In genomic region chr12:49282302-49282701, GRCh38 we compare ENCODE assay signal across 21 cellular contexts. TPM values are rescaled to one million over a fixed set of nuclear protein-coding genes. Genes with fewer than 3 reads are reported as not detected.
DNase-seq lines count a peak whose midpoint lies in the region; ATAC-seq, FAIRE-seq and TF ChIP-seq lines count a peak whose summit lies in the region.
"Had no signal": no experiment of that assay in that cellular context is flagged by ENCODE, and none has a peak within 500 bp of the region (broad histone marks: within the 10 kb centered on the region; RNA-seq: fewer than 3 reads in every experiment).

No MANE protein-coding gene starts in this region.

- H3K9me3 ChIP-seq in HEK293 (ENCODE audit: control insufficient read depth, insufficient read depth, low read depth, low read length) = no peaks in the 10 kb centered on the region
- no peaks in the 10 kb centered on the region for H3K9me3 ChIP-seq in kidney (ENCODE audit: control insufficient read depth in 1 of 2, low read length in 2 of 2)

- no peak for FAIRE-seq in kidney (lab: Jason Lieb, UNC)
- FAIRE-seq: A204.1 had no signal

- H3K27ac ChIP-seq in HEK293 (ENCODE audit: extremely low read depth, low read depth, low read length) = no peak overlapping the region
- peak overlapping the region; percentile 11; the same call in 1 of the 2 replicates for H3K27ac ChIP-seq in RWPE1
- H3K27ac ChIP-seq in kidney (ENCODE audit: low read depth in 2 of 2, low read length in 2 of 2) = no peak overlapping the region
- H3K27ac ChIP-seq: C4-2B had no signal

- H3K9me3 Mint-ChIP-seq in glutamatergic neuron (ENCODE audit: unreplicated experiment) (peaks cover 12% of the 10 kb centered on the region), neural crest cell (no peaks in the 10 kb centered on the region)
- H3K9me3 Mint-ChIP-seq: CD8-positive, alpha-beta memory T cell; IgD-negative memory B cell had no signal

- H3K36me3 ChIP-seq in HEK293 (ENCODE audit: control insufficient read depth in 2 of 2, insufficient read depth in 1 of 2, low read length in 2 of 2) (peaks cover 0 to 3% of the 10 kb centered on the region in 2 experiments; a peak in 1 of 3 replicates), kidney (ENCODE audit: control insufficient read depth in 1 of 2, insufficient read depth in 2 of 2, low read length in 2 of 2) (no peaks in the 10 kb centered on the region)

- TF ChIP-seq CTCF in HEK293 (tag by site-specific recombination; IDR thresholded peaks at IDR 0.05) (no peak), RWPE1 (conservative IDR thresholded peaks at IDR 0.05; ENCODE audit: low read depth) (no peak), glutamatergic neuron (IDR thresholded peaks at IDR 0.05; ENCODE audit: partially characterized antibody, unreplicated experiment) (no peak), neural crest cell (conservative IDR thresholded peaks at IDR 0.05) (no peak), kidney (IDR thresholded peaks at IDR 0.05; ENCODE audit: borderline replicate concordance, extremely low read depth, insufficient read depth) (no peak)

- no peak for ATAC-seq in GM21717 (IDR thresholded peaks at IDR 0.05; ENCODE audit: unreplicated experiment)
- ATAC-seq in GM21619 (IDR thresholded peaks at IDR 0.05; ENCODE audit: unreplicated experiment) = no peak

- peaks cover 30% of the 10 kb centered on the region for H3K4me1 Mint-ChIP-seq in glutamatergic neuron (ENCODE audit: low read depth, unreplicated experiment)
- H3K4me1 Mint-ChIP-seq in neural crest cell = peaks cover 23% of the 10 kb centered on the region
- H3K4me1 Mint-ChIP-seq: CD8-positive, alpha-beta memory T cell; IgD-negative memory B cell had no signal

- no peaks in the 10 kb centered on the region for H3K36me3 Mint-ChIP-seq in glutamatergic neuron (ENCODE audit: unreplicated experiment)
- H3K36me3 Mint-ChIP-seq in neural crest cell (ENCODE audit: low read depth) = no peaks in the 10 kb centered on the region
- H3K36me3 Mint-ChIP-seq: CD8-positive, alpha-beta memory T cell; IgD-negative memory B cell had no signal

- H3K4me1 ChIP-seq in HEK293 (ENCODE audit: control insufficient read depth, insufficient read depth, low read length) (peaks cover 4% of the 10 kb centered on the region; the same call in 1 of the 2 replicates), kidney (ENCODE audit: control insufficient read depth in 1 of 2, insufficient read depth in 1 of 2, low read depth in 1 of 2, low read length in 2 of 2) (peaks cover 0 to 5% of the 10 kb centered on the region in 2 donors)

- DNase-seq in RWPE1 (ENCODE audit: low spot score) = no peak
- no peak for DNase-seq in glutamatergic neuron
- no peak for DNase-seq in neural crest cell (ENCODE audit: low read depth, low spot score)
- no peak for DNase-seq in kidney
- no peak for DNase-seq in kidney glomerular epithelial cell (lab: John Stamatoyannopoulos, UW)
- DNase-seq: Calu3; CD8-positive, alpha-beta memory T cell; GDM1; H7; Karpas-422; NCI-H1417; NCI-H187; NCI-H446 treated with DMSO at 0.1 percent for 48 hours; NCI-H526 treated with DMSO at 0.1 percent for 48 hours; SHP77 had no signal

- H3K4me3 ChIP-seq in HEK293 (ENCODE audit: low read depth, low read length) (no peak overlapping the region), kidney (ENCODE audit: low read length in 2 of 2) (no peak overlapping the region)

- H3K9ac ChIP-seq in kidney (ENCODE audit: low read length in 2 of 2) = no peak overlapping the region

- peaks cover 4% of the 10 kb centered on the region for H3K27me3 Mint-ChIP-seq in glutamatergic neuron (ENCODE audit: unreplicated experiment)
- H3K27me3 Mint-ChIP-seq in neural crest cell (ENCODE audit: low read depth) = peaks cover 5% of the 10 kb centered on the region

- peak overlapping the region; percentile 90 for H3K27ac Mint-ChIP-seq in glutamatergic neuron (ENCODE audit: unreplicated experiment)
- H3K27ac Mint-ChIP-seq in neural crest cell (ENCODE audit: unreplicated experiment) = no peak overlapping the region
- H3K27ac Mint-ChIP-seq: IgD-negative memory B cell had no signal

- H3K4me3 Mint-ChIP-seq in glutamatergic neuron (ENCODE audit: unreplicated experiment) (no peak overlapping the region), neural crest cell (peak overlapping the region; percentile 9)
- H3K4me3 Mint-ChIP-seq: CD8-positive, alpha-beta memory T cell; IgD-negative memory B cell had no signal

- CTCF ChIA-PET in HEK293 (lab: Yijun Ruan, JAX) = interaction anchor here (0.6 to 8.9 kb wide), 11 partner anchors 8 to 290 kb away, joined by 3 to 208 read pairs (median 4); partner anchors contain the start of genes DNAJC22 and PRPH
- CTCF ChIA-PET in RWPE1 (lab: Yijun Ruan, JAX) = interaction anchor here (0.5 to 0.6 kb wide), 3 partner anchors 20 to 418 kb away, joined by 3 to 5 read pairs (median 4); no protein-coding TSS in a partner anchor

- intact Hi-C loops in kidney (cut with DNase I) = no loop called here

- POLR2A ChIA-PET in HEK293 (lab: Yijun Ruan, JAX) (interaction anchor here (0.7 to 2.0 kb wide), 4 partner anchors 10 to 18 kb away, joined by 3 to 16 read pairs (median 4); no protein-coding TSS in a partner anchor), RWPE1 (lab: Yijun Ruan, JAX; ENCODE audit: low non-redundant PET) (no interaction called here)

TF ChIP-seq in HEK293, 187 proteins besides CTCF, POLR2A, EP300 and RAD21 (continues in another document):
- TF ChIP-seq, protein P1, sequence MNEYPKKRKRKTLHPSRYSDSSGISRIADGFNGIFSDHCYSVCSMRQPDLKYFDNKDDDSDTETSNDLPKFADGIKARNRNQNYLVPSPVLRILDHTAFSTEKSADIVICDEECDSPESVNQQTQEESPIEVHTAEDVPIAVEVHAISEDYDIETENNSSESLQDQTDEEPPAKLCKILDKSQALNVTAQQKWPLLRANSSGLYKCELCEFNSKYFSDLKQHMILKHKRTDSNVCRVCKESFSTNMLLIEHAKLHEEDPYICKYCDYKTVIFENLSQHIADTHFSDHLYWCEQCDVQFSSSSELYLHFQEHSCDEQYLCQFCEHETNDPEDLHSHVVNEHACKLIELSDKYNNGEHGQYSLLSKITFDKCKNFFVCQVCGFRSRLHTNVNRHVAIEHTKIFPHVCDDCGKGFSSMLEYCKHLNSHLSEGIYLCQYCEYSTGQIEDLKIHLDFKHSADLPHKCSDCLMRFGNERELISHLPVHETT (tag by site-specific recombination; IDR thresholded peaks at IDR 0.05) = no peak
- peak; percentile 88 for TF ChIP-seq ZNF366 (tag by site-specific recombination; conservative IDR thresholded peaks at IDR 0.05)
- no peak for TF ChIP-seq ZNF707 (tag by site-specific recombination; IDR thresholded peaks at IDR 0.05)
- TF ChIP-seq PRDM1 (tag by site-specific recombination; IDR thresholded peaks at IDR 0.05) = peak; percentile 34; the same call in 1 of the 2 replicates
- no peak for TF ChIP-seq ZNF404 (tag by site-specific recombination; IDR thresholded peaks at IDR 0.05)
- TF ChIP-seq PRDM2 (tag by site-specific recombination; IDR thresholded peaks at IDR 0.05; ENCODE audit: borderline replicate concordance) = no peak
- no peak for TF ChIP-seq TRIM28 (IDR thresholded peaks at IDR 0.05; ENCODE audit: borderline replicate concordance, low read length)

RNA-seq across cellular contexts. Expression of gene PRPH, which starts 12.6 kb away (rescaled TPM):
- 2,189 TPM for total RNA-seq in glutamatergic neuron (ENCODE audit: unreplicated experiment)
- 0.70 and 1.3 TPM in 2 replicates for total RNA-seq in neural crest cell
- total RNA-seq in kidney = 2.7 TPM
- polyA plus RNA-seq in kidney (ENCODE audit: insufficient read depth, low read depth, low replicate concordance) = 0.71 TPM
- total RNA-seq: Calu3; CD8-positive, alpha-beta memory T cell had no signal
- polyA plus RNA-seq: CD8-positive, alpha-beta memory T cell; IgD-negative memory B cell had no signal

RNA-seq across cellular contexts. Expression of gene TUBA1C, which starts 17.4 kb away (rescaled TPM):
- total RNA-seq in glutamatergic neuron (ENCODE audit: unreplicated experiment) = 66.7 TPM
- 203 and 208 TPM in 2 replicates for total RNA-seq in neural crest cell
- 149 TPM for total RNA-seq in kidney
- polyA plus RNA-seq in kidney (ENCODE audit: insufficient read depth, low read depth, low replicate concordance) = 204 TPM

RNA-seq across cellular contexts. Expression of gene TROAP, which starts 40.8 kb away (rescaled TPM):
- total RNA-seq in glutamatergic neuron (ENCODE audit: unreplicated experiment) (11.7 TPM), neural crest cell (88.0 and 91.2 TPM in 2 replicates), kidney (1.0 TPM)
- 1.5 TPM for polyA plus RNA-seq in kidney (ENCODE audit: insufficient read depth, low read depth, low replicate concordance)
- polyA plus RNA-seq: IgD-negative memory B cell had no signal

RNA-seq across cellular contexts. Expression of gene C1QL4, which starts 54.7 kb away (rescaled TPM):
- total RNA-seq in glutamatergic neuron (ENCODE audit: unreplicated experiment) = 4.8 TPM
- 0.63 and 0.80 TPM in 2 replicates for total RNA-seq in neural crest cell
- total RNA-seq in kidney = 1.0 TPM
- not detected for polyA plus RNA-seq in kidney (ENCODE audit: insufficient read depth, low read depth, low replicate concordance)
- total RNA-seq: Calu3; CD8-positive, alpha-beta memory T cell had no signal
- polyA plus RNA-seq: CD8-positive, alpha-beta memory T cell; IgD-negative memory B cell had no signal

Comparison
In these comparisons a context has a peak if more than half of its experiments do, and no peak if none do; other contexts are left out.
1. RNA of gene PRPH, which starts 12.6 kb away (total RNA-seq): 2,189 TPM in glutamatergic neuron (single experiment); 2.7 TPM in kidney (single experiment) and 0.70 to 1.3 TPM in neural crest cell; every median in the first group is over 100 times any median in the second.